Comparison of ENCODE assay signal across 1 cellular context in genomic region chr14:73223049-73223448, GRCh38.
TF ChIP-seq lines count a peak whose summit lies in the region.

No MANE protein-coding gene starts in this region.

TF ChIP-seq in H1, 55 proteins besides CTCF, POLR2A, EP300 and RAD21:
- TF ChIP-seq CHD7 (IDR thresholded peaks at IDR 0.05; ENCODE audit: insufficient replicate concordance, low read length) (no peak), NANOG (IDR thresholded peaks at IDR 0.05; ENCODE audit: insufficient read depth, low read depth, low read length, poor library complexity, severe bottlenecking) (peak; percentile 16), MAX (IDR thresholded peaks at IDR 0.05) (0 out of 2 replicates have a peak, but pooled peaks have one; percentile 25)
